ENCODE assay signal across 8 cellular contexts in genomic region chr20:7660165-7660564, GRCh38.
"Had no signal": no experiment of that assay in that cellular context is flagged by ENCODE, and none has a peak within 500 bp of the region (broad histone marks: within the 10 kb centered on the region; RNA-seq: fewer than 3 reads in every experiment).

No MANE protein-coding gene starts in this region.

- H3K4me2 ChIP-seq: KMS-11 had no signal

- H3K4me3 ChIP-seq: GM23248 had no signal

- H3K4me3 Mint-ChIP-seq: H9 had no signal

- FAIRE-seq: H54, HTR-8/SVneo had no signal

- DNase-seq: GM23248, H9, HCEC 1CT, Karpas-422, KBM-7 had no signal

- H3K27ac ChIP-seq: GM23248, KMS-11 had no signal

- H3K27ac Mint-ChIP-seq: H9 had no signal

- H3K9ac ChIP-seq: GM23248, KMS-11 had no signal

- H2AFZ ChIP-seq: GM23248 had no signal

- H3K9me3 Mint-ChIP-seq: H9 had no signal
